Comparison of ENCODE assay signal across 8 cellular contexts in the genomic region with DNA sequence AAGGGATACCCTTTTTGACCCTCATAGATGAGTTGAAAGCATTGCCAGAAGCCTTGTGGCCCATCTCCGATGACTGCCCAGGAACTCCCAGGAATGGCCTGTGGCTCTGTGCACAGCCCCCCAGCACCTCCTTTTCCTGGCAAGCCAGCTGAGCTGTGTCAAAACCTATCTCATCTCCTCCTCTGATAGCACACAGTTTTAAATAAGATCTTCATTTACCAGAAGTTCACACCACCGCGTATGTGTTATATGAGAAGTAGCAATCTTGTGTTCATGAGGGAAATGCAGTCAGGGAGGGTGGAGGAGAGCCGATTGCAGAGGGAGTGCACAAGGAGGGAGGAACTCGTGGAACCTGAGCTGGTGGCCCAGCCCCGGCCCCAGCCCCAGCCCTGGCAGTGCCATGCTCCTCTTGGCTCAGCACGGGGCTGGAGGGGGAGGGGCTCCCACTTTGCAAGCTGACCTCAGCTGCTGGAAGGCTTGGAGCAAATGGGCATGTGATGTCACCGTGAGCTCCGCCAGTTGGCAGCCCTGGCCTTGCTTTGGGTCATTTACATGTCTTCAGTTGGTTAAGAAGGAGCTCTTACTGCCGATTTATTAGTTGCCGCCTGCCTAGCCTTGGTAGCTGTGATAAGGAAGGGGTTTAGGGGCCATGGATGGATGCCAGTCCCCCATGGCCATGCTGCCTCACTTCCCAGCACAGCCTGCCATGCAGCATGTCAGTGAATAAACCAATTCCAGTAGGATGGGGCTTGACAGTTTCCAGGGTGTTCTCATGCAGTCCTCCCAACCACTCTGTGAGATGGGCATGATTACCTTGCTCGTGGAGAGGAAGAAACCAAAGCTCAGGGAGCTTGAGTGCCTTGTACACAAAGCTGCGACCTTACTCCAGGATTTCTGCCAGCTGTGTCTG. TPM values are rescaled to one million over a fixed set of nuclear protein-coding genes. Genes with fewer than 3 reads are reported as not detected.
DNase-seq lines count a peak whose midpoint lies in the region; ATAC-seq, FAIRE-seq and TF ChIP-seq lines count a peak whose summit lies in the region.

No MANE protein-coding gene starts in this region.

- no peak for TF ChIP-seq POLR2A in K562 (conservative IDR thresholded peaks at IDR 0.05)

- TF ChIP-seq EP300 in K562 (IDR thresholded peaks at IDR 0.05; ENCODE audit: low read length): no peak

- ATAC-seq in K562: no peak

- FAIRE-seq in K562 (lab: Jason Lieb, UNC): no peak
- FAIRE-seq in small intestine (lab: Jason Lieb, UNC): no peak

- H3K79me2 ChIP-seq in K562 (ENCODE audit: control insufficient read depth, insufficient read depth, low read length): no peaks in the 10 kb centered on the region

- WGBS in K562 (ENCODE audit: insufficient coverage, low coverage, missing lambda C conversion rate): 40% methylated on average over 13 of the region's 13 CpGs
- 41 to 58% (median 54%) methylated on average over 13 of the region's 13 CpGs for WGBS in small intestine, 3 donors

- no peak overlapping the region for H3K27ac ChIP-seq in K562 (ENCODE audit: extremely low read depth, low read depth, low read length)
- H3K27ac ChIP-seq in skeletal muscle tissue (ENCODE audit: low read depth, low read length): peak overlapping the region; percentile 79
- H3K27ac ChIP-seq in small intestine (ENCODE audit: low read depth in 1 of 2, low read length in 1 of 2): no peak overlapping the region

- no peak for TF ChIP-seq RAD21 in K562 (CRISPR knock-in tag; conservative IDR thresholded peaks at IDR 0.05 in 1 of 2, IDR thresholded peaks at IDR 0.05 in 1 of 2)

- no peak overlapping the region for H3K4me2 ChIP-seq in K562 (ENCODE audit: insufficient read depth, low read length)

- CTCF ChIA-PET in K562 (lab: Yijun Ruan, JAX; ENCODE audit: low intra/inter-chr PET ratio): no interaction called here

- POLR2A ChIA-PET in K562 (lab: Yijun Ruan, JAX): interaction anchor here (0.6 to 3.7 kb wide), 6 partner anchors 8 to 20 kb away, joined by 3 to 11 read pairs (median 4); partner anchors contain the start of gene UNC5B

- H3K4me3 ChIP-seq in K562: no peak overlapping the region
- H3K4me3 ChIP-seq in skeletal muscle tissue (ENCODE audit: low read length in 3 of 3): peak overlapping the region; percentile 7 to 70 (median 33)
- no peak overlapping the region for H3K4me3 ChIP-seq in small intestine (ENCODE audit: low read depth in 1 of 2, low read length in 2 of 2)

- no peak for TF ChIP-seq CTCF in K562 (IDR thresholded peaks at IDR 0.05 in 2 of 3, conservative IDR thresholded peaks at IDR 0.05 in 1 of 3; ENCODE audit: insufficient read depth in 2 of 3, low read depth in 1 of 3, low read length in 3 of 3)

- H3K4me1 ChIP-seq in K562 (replicated peaks in 1 of 2; ENCODE audit: control insufficient read depth in 2 of 2, insufficient read depth in 2 of 2, low read length in 2 of 2): peaks cover 47% of the 10 kb centered on the region in 2 experiments
- peaks cover 37 to 71% (median 59%) of the 10 kb centered on the region in 3 donors for H3K4me1 ChIP-seq in skeletal muscle tissue (ENCODE audit: control insufficient read depth in 3 of 3, insufficient read depth in 3 of 3, low read length in 3 of 3)
- no peaks in the 10 kb centered on the region for H3K4me1 ChIP-seq in small intestine (ENCODE audit: control insufficient read depth in 2 of 2, insufficient read depth in 1 of 2, low read depth in 1 of 2, low read length in 1 of 2)

- H3K36me3 ChIP-seq in K562 (ENCODE audit: control insufficient read depth, insufficient read depth, low read length) (no peaks in the 10 kb centered on the region), skeletal muscle tissue (ENCODE audit: control insufficient read depth in 3 of 3, insufficient read depth in 3 of 3, low read length in 3 of 3) (no peaks in the 10 kb centered on the region), small intestine (ENCODE audit: control insufficient read depth in 2 of 2, insufficient read depth in 2 of 2, low read length in 2 of 2) (no peaks in the 10 kb centered on the region)

- H3K9ac ChIP-seq in K562 (ENCODE audit: insufficient read depth in 1 of 2, low read depth in 2 of 2, low read length in 2 of 2) (no peak overlapping the region; a peak in 1 of 4 replicates), skeletal muscle tissue (ENCODE audit: low read depth in 1 of 3, low read length in 3 of 3) (peak overlapping the region; percentile 15 to 63 (median 48))

- peak; percentile 39 for DNase-seq in NCI-H1694 treated with DMSO at 0.1 percent for 48 hours (lab: John Stamatoyannopoulos, UW)
- no peak for DNase-seq in K562 (ENCODE audit: extremely low read depth in 1 of 4, low spot score in 3 of 4)
- DNase-seq in iPS-NIHi11 (ENCODE audit: low spot score): peak; percentile 58
- no peak for DNase-seq in small intestine
- DNase-seq in stimulated activated CD4-positive, alpha-beta T cell treated with anti-CD3 and anti-CD28 coated beads, Interleukin-12 subunit alpha, Interleukin-12 subunit beta, amount 100 ng/mL, for 4 hours: no peak
- no peak for DNase-seq in NCI-H345 (lab: John Stamatoyannopoulos, UW)
- DNase-seq in stimulated activated CD4-positive, alpha-beta T cell treated with anti-CD3 and anti-CD28 coated beads, Interleukin-1b, Interleukin-23, amount 100 ng/mL, for 48 hours: no peak

- no peaks in the 10 kb centered on the region for H3K9me1 ChIP-seq in K562 (ENCODE audit: control insufficient read depth, insufficient read depth, low read length)

- no peak overlapping the region for H2AFZ ChIP-seq in K562 (ENCODE audit: low read depth, low read length)

- no peaks in the 10 kb centered on the region for H3K9me3 ChIP-seq in K562 (replicated peaks; ENCODE audit: control insufficient read depth, insufficient read depth, low read depth, low read length)
- H3K9me3 ChIP-seq in skeletal muscle tissue (ENCODE audit: control insufficient read depth in 3 of 3, low read length in 3 of 3): no peaks in the 10 kb centered on the region
- no peaks in the 10 kb centered on the region for H3K9me3 ChIP-seq in small intestine (ENCODE audit: control insufficient read depth, low read depth)

- H3K27me3 ChIP-seq in K562 (ENCODE audit: control insufficient read depth in 2 of 2, insufficient read depth in 2 of 2, low read length in 2 of 2): peaks cover 0 to 16% of the 10 kb centered on the region in 2 experiments; a peak in 2 of 5 replicates
- no peaks in the 10 kb centered on the region for H3K27me3 ChIP-seq in skeletal muscle tissue (ENCODE audit: control insufficient read depth in 3 of 3, insufficient read depth in 3 of 3, low read length in 3 of 3)
- H3K27me3 ChIP-seq in small intestine (ENCODE audit: control insufficient read depth in 2 of 2, insufficient read depth in 2 of 2, low read length in 2 of 2): no peaks in the 10 kb centered on the region

- BruUV-seq in K562 (replicated peaks; lab: Mats Ljungman, UMichigan): no TSS peak

- H4K20me1 ChIP-seq in K562 (replicated peaks; ENCODE audit: control insufficient read depth, insufficient read depth, low read length): peaks cover 7% of the 10 kb centered on the region; the same call in 1 of the 2 replicates

- intact Hi-C loops in K562 (cut with micrococcal nuclease): no loop called here

- in situ Hi-C loops in K562 (cut with MboI): no loop called here

TF ChIP-seq in K562, 482 proteins besides CTCF, POLR2A, EP300 and RAD21:
- TF ChIP-seq ZBTB17 (CRISPR knock-in tag; IDR thresholded peaks at IDR 0.05): peak; percentile 80; the same call in 1 of the 2 replicates
- TF ChIP-seq ZNF316 (IDR thresholded peaks at IDR 0.05): no peak
- no peak for TF ChIP-seq MAFG (tag; conservative IDR thresholded peaks at IDR 0.05)
- TF ChIP-seq ZNF445 (CRISPR knock-in tag; IDR thresholded peaks at IDR 0.05; ENCODE audit: low read depth): no peak
- TF ChIP-seq ZNF212 (CRISPR knock-in tag; IDR thresholded peaks at IDR 0.05): no peak
- TF ChIP-seq, protein P1, sequence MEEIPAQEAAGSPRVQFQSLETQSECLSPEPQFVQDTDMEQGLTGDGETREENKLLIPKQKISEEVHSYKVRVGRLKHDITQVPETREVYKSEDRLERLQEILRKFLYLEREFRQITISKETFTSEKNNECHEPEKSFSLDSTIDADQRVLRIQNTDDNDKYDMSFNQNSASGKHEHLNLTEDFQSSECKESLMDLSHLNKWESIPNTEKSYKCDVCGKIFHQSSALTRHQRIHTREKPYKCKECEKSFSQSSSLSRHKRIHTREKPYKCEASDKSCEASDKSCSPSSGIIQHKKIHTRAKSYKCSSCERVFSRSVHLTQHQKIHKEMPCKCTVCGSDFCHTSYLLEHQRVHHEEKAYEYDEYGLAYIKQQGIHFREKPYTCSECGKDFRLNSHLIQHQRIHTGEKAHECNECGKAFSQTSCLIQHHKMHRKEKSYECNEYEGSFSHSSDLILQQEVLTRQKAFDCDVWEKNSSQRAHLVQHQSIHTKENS (CRISPR knock-in tag; IDR thresholded peaks at IDR 0.05): no peak
- no peak for TF ChIP-seq GTF2A2 (tag; IDR thresholded peaks at IDR 0.05)
- no peak for TF ChIP-seq HEY1 (CRISPR knock-in tag; IDR thresholded peaks at IDR 0.05; ENCODE audit: borderline replicate concordance)

RNA-seq across cellular contexts. Expression of gene UNC5B, which starts 20.0 kb away (rescaled TPM):
- 1.5 and 4.5 TPM in 2 replicates for total RNA-seq in K562 (2011; cell fraction: chromatin; rRNA removed; ENCODE audit: low replicate concordance)
- 3.7 and 5.2 TPM in 2 replicates for total RNA-seq in K562 (2011; cell fraction: nucleolus; rRNA removed)
- total RNA-seq in K562 (2011; cell fraction: nucleoplasm; rRNA removed): 3.3 and 3.7 TPM in 2 replicates
- total RNA-seq in K562 (2014; rRNA removed) (5.0 and 6.5 TPM in 2 replicates), K562 (2014; rRNA removed; fragmentation: Illumina TruSeq; extraction: Trizol) (1.7 and 2.1 TPM in 2 replicates), K562 (2015; rRNA removed; fragmentation: Illumina TruSeq; extraction: Trizol) (2.0 and 2.5 TPM in 2 replicates), K562 (2021) (7.6 and 8.4 TPM in 2 replicates), skeletal muscle tissue (6.3 TPM)
- polyA plus RNA-seq in K562 (2011; rRNA removed) (1.1 and 1.9 TPM in 2 replicates), K562 (2014; fragmentation: Illumina TruSeq; extraction: Trizol) (5.4 and 7.2 TPM in 2 replicates), K562 (2014; fragmentation: Nextera tagmentation; extraction: Ambion mirVana) (under 1 TPM; 0.10 to 0.11 TPM), K562 (2014; rRNA removed) (5.7 TPM in 2 replicates), small intestine (10 to 100 TPM in 1 of 3 donors, 1 to 10 TPM in 1, under 1 TPM in 1; 0.27 to 10.9 (median 2.5) TPM)
- 1.7 and 2.5 TPM in 2 replicates for polyA plus RNA-seq in K562 (2011; cell fraction: cytosol; rRNA removed)
- 4.6 and 5.8 TPM in 2 replicates for polyA plus RNA-seq in K562 (2011; cell fraction: nucleus; rRNA removed)
- polyA plus RNA-seq in K562 (2012): 7.0 and 71.7 TPM in 2 replicates
- 0.57 and 0.95 TPM in 2 replicates for polyA minus RNA-seq in K562 (2011; rRNA and poly(A)+ RNA removed)
- 1.2 and 1.5 TPM in 2 replicates for polyA minus RNA-seq in K562 (2011; cell fraction: cytosol; rRNA and poly(A)+ RNA removed)
- polyA minus RNA-seq in K562 (2011; cell fraction: nucleus; rRNA and poly(A)+ RNA removed): 1.1 and 1.3 TPM in 2 replicates

Comparison
In these comparisons a context has a peak if more than half of its experiments do, and no peak if none do; other contexts are left out.
1. DNase-seq: peak in NCI-H1694 treated with DMSO at 0.1 percent for 48 hours (single experiment) and iPS-NIHi11 (single experiment); none in K562 (0 of 4), small intestine (single experiment), stimulated activated CD4-positive, alpha-beta T cell treated with anti-CD3 and anti-CD28 coated beads, Interleukin-12 subunit alpha, Interleukin-12 subunit beta, amount 100 ng/mL, for 4 hours (single experiment), NCI-H345 (single experiment) and stimulated activated CD4-positive, alpha-beta T cell treated with anti-CD3 and anti-CD28 coated beads, Interleukin-1b, Interleukin-23, amount 100 ng/mL, for 48 hours (single experiment).
2. H3K4me3 ChIP-seq: peak in skeletal muscle tissue (3 of 3); none in K562 (single experiment) and small intestine (0 of 2).
3. H3K9ac ChIP-seq: peak in skeletal muscle tissue (3 of 3); none in K562 (0 of 2).